Comparison of ENCODE assay signal across 8 cellular contexts in the genomic region with DNA sequence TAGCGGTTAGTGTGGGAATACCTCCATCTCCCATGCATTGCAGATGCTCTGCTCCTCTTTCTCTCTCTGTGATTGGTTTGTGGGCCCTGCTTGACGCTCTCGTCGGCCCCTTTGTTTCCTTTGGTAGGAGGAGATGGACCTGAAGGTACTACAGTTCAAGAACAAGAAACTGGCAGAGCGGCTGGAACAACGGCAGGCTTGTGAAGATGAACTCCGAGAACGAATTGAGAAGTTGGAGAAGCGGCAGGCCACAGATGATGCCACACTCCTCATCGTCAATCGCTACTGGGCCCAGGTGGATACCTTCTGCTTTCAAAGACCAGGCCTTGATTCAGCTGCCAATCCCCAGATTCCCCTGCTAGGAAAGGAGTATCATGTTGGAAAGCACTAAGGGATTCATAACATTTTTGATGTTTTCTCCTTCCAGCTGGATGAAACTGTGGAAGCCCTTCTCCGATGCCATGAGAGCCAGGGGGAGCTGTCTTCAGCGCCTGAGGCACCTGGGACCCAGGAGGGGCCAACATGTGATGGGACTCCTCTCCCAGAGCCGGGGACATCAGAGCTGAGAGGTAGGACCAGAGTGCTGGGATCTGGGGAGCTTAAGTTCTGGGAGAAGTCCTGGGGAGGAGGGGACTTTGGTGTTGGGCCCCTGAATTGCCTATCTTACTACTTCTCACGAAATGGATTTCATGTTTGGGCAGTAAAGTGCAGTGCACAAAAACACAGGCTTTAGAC. TPM values are rescaled to one million over a fixed set of nuclear protein-coding genes. Genes with fewer than 3 reads are reported as not detected.
DNase-seq lines count a peak whose midpoint lies in the region; ATAC-seq, FAIRE-seq and TF ChIP-seq lines count a peak whose summit lies in the region.

No MANE protein-coding gene starts in this region.

- ATAC-seq in GM19035 (IDR thresholded peaks at IDR 0.05; ENCODE audit: unreplicated experiment) (no peak), HG02973 (IDR thresholded peaks at IDR 0.05; ENCODE audit: unreplicated experiment) (no peak)

- POLR2A ChIA-PET in HEK293 (lab: Yijun Ruan, JAX) = interaction anchor here (0.9 to 4.8 kb wide), 3 partner anchors 12 to 28 kb away, joined by 3 to 23 read pairs (median 21); a partner anchor contains a TSS
- POLR2A ChIA-PET in activated CD4-positive, alpha-beta memory T cell treated with anti-CD3 and anti-CD28 coated beads, Interleukin-2, amount 10 ng/mL, durations not matched to agents 7 days and 5 days (lab: Charles Lee) = interaction anchor here (1.0 to 4.5 kb wide), 3 partner anchors 12 to 16 kb away, joined by 3 to 28 read pairs (median 5); a partner anchor contains a TSS

- no peak for FAIRE-seq in frontal cortex (lab: Jason Lieb, UNC)

- H3K9me3 ChIP-seq in HEK293 (ENCODE audit: control insufficient read depth, insufficient read depth, low read depth, low read length) (no peaks in the 10 kb centered on the region), iPS DF 6.9 (ENCODE audit: control insufficient read depth, insufficient read depth, low read length) (no peaks in the 10 kb centered on the region)

- WGBS in iPS DF 6.9 (ENCODE audit: insufficient coverage, insufficient read length) = no CpG with 5 or more reads among the region's 15 CpGs

- H3K27ac Mint-ChIP-seq in activated CD4-positive, alpha-beta memory T cell treated with anti-CD3 and anti-CD28 coated beads, Interleukin-2, amount 10 ng/mL, durations not matched to agents 7 days and 5 days = peak overlapping the region; percentile 88

- H3K27ac ChIP-seq in HEK293 (ENCODE audit: extremely low read depth, low read depth, low read length) = peak overlapping the region; percentile 65; the same call in 1 of the 2 replicates
- H3K27ac ChIP-seq in iPS DF 6.9 (ENCODE audit: low read length) = no peak overlapping the region
- peak overlapping the region in 16 of 21 experiments; percentile 80 to 94 (median 88) for H3K27ac ChIP-seq in skin epidermis

- peak overlapping the region; percentile 95 for H3K4me3 ChIP-seq in HEK293 (ENCODE audit: low read depth, low read length)
- H3K4me3 ChIP-seq in iPS DF 6.9 (ENCODE audit: low read length) = peak overlapping the region; percentile 98; the same call in 1 of the 2 replicates
- H3K4me3 ChIP-seq in skin epidermis = peak overlapping the region; percentile 76 to 99 (median 90)

- peaks cover 29% of the 10 kb centered on the region for H3K4me1 Mint-ChIP-seq in activated CD4-positive, alpha-beta memory T cell treated with anti-CD3 and anti-CD28 coated beads, Interleukin-2, amount 10 ng/mL, durations not matched to agents 7 days and 5 days

- H3K9me3 Mint-ChIP-seq in activated CD4-positive, alpha-beta memory T cell treated with anti-CD3 and anti-CD28 coated beads, Interleukin-2, amount 10 ng/mL, durations not matched to agents 7 days and 5 days = no peaks in the 10 kb centered on the region

- H3K36me3 ChIP-seq in HEK293 (ENCODE audit: control insufficient read depth in 2 of 2, insufficient read depth in 1 of 2, low read length in 2 of 2) (peaks cover 13 to 79% of the 10 kb centered on the region in 2 experiments; a peak in 2 of 3 replicates), iPS DF 6.9 (ENCODE audit: control insufficient read depth, insufficient read depth, low read length) (peaks cover 33% of the 10 kb centered on the region)

- H3K4me3 Mint-ChIP-seq in activated CD4-positive, alpha-beta memory T cell treated with anti-CD3 and anti-CD28 coated beads, Interleukin-2, amount 10 ng/mL, durations not matched to agents 7 days and 5 days = peak overlapping the region; percentile 97

- CTCF ChIA-PET in HEK293 (lab: Yijun Ruan, JAX) = interaction anchor here (0.9 to 1.0 kb wide), 2 partner anchors 51 to 137 kb away, joined by 3 to 5 read pairs; no protein-coding TSS in a partner anchor
- CTCF ChIA-PET in activated CD4-positive, alpha-beta memory T cell treated with anti-CD3 and anti-CD28 coated beads, Interleukin-2, amount 10 ng/mL, durations not matched to agents 7 days and 5 days (lab: Charles Lee) = interaction anchor here (0.6 to 1.2 kb wide), 2 partner anchors 12 to 15 kb away, joined by 3 read pairs; a partner anchor contains a TSS

- peaks cover 4% of the 10 kb centered on the region; the same call in 1 of the 2 replicates for H3K4me1 ChIP-seq in HEK293 (ENCODE audit: control insufficient read depth, insufficient read depth, low read length)
- peaks cover 2% of the 10 kb centered on the region; the same call in 1 of the 2 replicates for H3K4me1 ChIP-seq in iPS DF 6.9 (ENCODE audit: control insufficient read depth, insufficient read depth, low read length)

- H3K27me3 Mint-ChIP-seq in activated CD4-positive, alpha-beta memory T cell treated with anti-CD3 and anti-CD28 coated beads, Interleukin-2, amount 10 ng/mL, durations not matched to agents 7 days and 5 days = no peaks in the 10 kb centered on the region

- peaks cover 52% of the 10 kb centered on the region for H3K36me3 Mint-ChIP-seq in activated CD4-positive, alpha-beta memory T cell treated with anti-CD3 and anti-CD28 coated beads, Interleukin-2, amount 10 ng/mL, durations not matched to agents 7 days and 5 days (ENCODE audit: low read depth)

- no peaks in the 10 kb centered on the region for H3K27me3 ChIP-seq in iPS DF 6.9 (ENCODE audit: control insufficient read depth, insufficient read depth, low read length)

- no peak for TF ChIP-seq CTCF in HEK293 (tag by site-specific recombination; IDR thresholded peaks at IDR 0.05)

- DNase-seq in activated CD4-positive, alpha-beta memory T cell treated with anti-CD3 and anti-CD28 coated beads, Interleukin-2, amount 10 ng/mL, durations not matched to agents 7 days and 5 days = no peak
- no peak for DNase-seq in iPS DF 6.9 (ENCODE audit: low read depth, low spot score)
- DNase-seq in frontal cortex (ENCODE audit: low spot score in 2 of 2) = no peak
- DNase-seq in 8988T = no peak

TF ChIP-seq in HEK293, 187 proteins besides CTCF, POLR2A, EP300 and RAD21:
- peak; percentile 37 for TF ChIP-seq ZBTB17 (tag by site-specific recombination; IDR thresholded peaks at IDR 0.05)
- TF ChIP-seq ZNF843 (tag by site-specific recombination; IDR thresholded peaks at IDR 0.05) = no peak

RNA-seq across cellular contexts. Expression of a gene that starts 1.0 kb away (rescaled TPM):
- total RNA-seq in activated CD4-positive, alpha-beta memory T cell treated with anti-CD3 and anti-CD28 coated beads, Interleukin-2, amount 10 ng/mL, durations not matched to agents 7 days and 5 days = 10 to 100 TPM; 96.1 to 96.2 TPM
- total RNA-seq in frontal cortex = 90.1 TPM

RNA-seq across cellular contexts. Expression of a gene that starts 1.3 kb away (rescaled TPM):
- total RNA-seq in activated CD4-positive, alpha-beta memory T cell treated with anti-CD3 and anti-CD28 coated beads, Interleukin-2, amount 10 ng/mL, durations not matched to agents 7 days and 5 days = 1 to 10 TPM; 3.1 to 4.1 TPM
- 3.3 TPM for total RNA-seq in frontal cortex

RNA-seq across cellular contexts. Expression of a gene that starts 14.9 kb away (rescaled TPM):
- total RNA-seq in activated CD4-positive, alpha-beta memory T cell treated with anti-CD3 and anti-CD28 coated beads, Interleukin-2, amount 10 ng/mL, durations not matched to agents 7 days and 5 days = 10 to 100 TPM; 34.5 to 38.6 TPM
- 8.6 TPM for total RNA-seq in frontal cortex

RNA-seq across cellular contexts. Expression of a gene that starts 23.8 kb away (rescaled TPM):
- total RNA-seq in activated CD4-positive, alpha-beta memory T cell treated with anti-CD3 and anti-CD28 coated beads, Interleukin-2, amount 10 ng/mL, durations not matched to agents 7 days and 5 days = 1 to 10 TPM; 1.0 to 1.2 TPM
- total RNA-seq in frontal cortex = 11.4 TPM
